Comparison of ENCODE assay signal across 8 cellular contexts in genomic region chr4:118981839-118982381, GRCh38.
A peak's percentile ranks its signal among the peaks of the same experiment; 100 is the strongest.
DNase-seq lines count a peak whose midpoint lies in the region; ATAC-seq, FAIRE-seq and TF ChIP-seq lines count a peak whose summit lies in the region.

No MANE protein-coding gene starts in this region.

- no peak overlapping the region for H3K56ac ChIP-seq in H1 (replicated peaks; ENCODE audit: insufficient read length, low read depth, low read length)

- no peak overlapping the region for H2BK5ac ChIP-seq in H1 (ENCODE audit: low read depth, low read length)

- DNase-seq in CD4-positive, alpha-beta T cell, result peak; percentile 8 to 45 (median 26)
- DNase-seq in NCI-H460 (ENCODE audit: extremely low read depth, low read depth) (peak; percentile 70), H1 (ENCODE audit: low read depth in 1 of 2, low spot score in 2 of 2) (peak in 1 of 2 experiments; percentile 56), middle frontal gyrus (ENCODE audit: extremely low spot score, low spot score) (peak; percentile 37)
- peak; percentile 71 for DNase-seq in activated CD4-positive, alpha-beta T cell treated with anti-CD3 and anti-CD28 coated beads, Interleukin-2, amount 10 ng/mL, durations not matched to agents 7 days and 5 days
- DNase-seq in stimulated activated naive B cell treated with anti-CD40 and anti-IgM and Interleukin-4, amounts not matched to agents 10 μg/mL and 1 μg/mL and 100 μg/mL, for 72 hours, result peak; percentile 15

- no peak overlapping the region for H2BK120ac ChIP-seq in H1 (replicated peaks; ENCODE audit: low read depth, low read length)

- peak; percentile 94 for FAIRE-seq in H1 (lab: Jason Lieb, UNC)

- no peak overlapping the region for H3K4me2 ChIP-seq in H1 (ENCODE audit: insufficient read depth in 1 of 2, low read depth in 2 of 2, low read length in 2 of 2)

- ATAC-seq in CD4-positive, alpha-beta T cell (ENCODE audit: poor library complexity), result peak; percentile 76
- ATAC-seq in GM19023 (IDR thresholded peaks at IDR 0.05; ENCODE audit: unreplicated experiment) (peak; percentile 83), HG03135 (IDR thresholded peaks at IDR 0.05; ENCODE audit: unreplicated experiment) (peak; percentile 92)
- peak; percentile 63 to 72 for ATAC-seq in stimulated activated naive B cell treated with anti-CD40 and anti-IgM and Interleukin-4, amounts not matched to agents 10 μg/mL and 1 μg/mL and 100 μg/mL, for 72 hours (replicated peaks)

- H4K8ac ChIP-seq in H1 (ENCODE audit: extremely low read depth, insufficient read depth, low read length), result no peak overlapping the region

- intact Hi-C loops in CD4-positive, alpha-beta T cell (cut with DNase I, micrococcal nuclease), result loop anchor here (2.0 to 10.0 kb wide), 4 partner anchors 305 to 1065 kb away; partner anchors contain the start of gene PDE5A (in 1 of the 2)

- H2BK15ac ChIP-seq in H1 (ENCODE audit: low read length), result no peak overlapping the region

- no peak overlapping the region for H3K4me3 ChIP-seq in H1 (ENCODE audit: extremely low read depth in 1 of 4, insufficient read depth in 2 of 4, low read depth in 3 of 4, low read length in 4 of 4)

- TF ChIP-seq RAD21 in H1 (IDR thresholded peaks at IDR 0.05 in 1 of 2, conservative IDR thresholded peaks at IDR 0.05 in 1 of 2; ENCODE audit: low read depth in 2 of 2, low read length in 2 of 2), result peak; percentile 95 to 96

- no peaks in the 10 kb centered on the region for H3K4me1 Mint-ChIP-seq in CD4-positive, alpha-beta T cell (ENCODE audit: low read depth)
- H3K4me1 Mint-ChIP-seq in activated CD4-positive, alpha-beta T cell treated with anti-CD3 and anti-CD28 coated beads, Interleukin-2, amount 10 ng/mL, durations not matched to agents 7 days and 5 days, result no peaks in the 10 kb centered on the region
- no peaks in the 10 kb centered on the region for H3K4me1 Mint-ChIP-seq in stimulated activated naive B cell treated with anti-CD40 and anti-IgM and Interleukin-4, amounts not matched to agents 10 μg/mL and 1 μg/mL and 100 μg/mL, for 72 hours

- no peak overlapping the region for H3K4me3 Mint-ChIP-seq in CD4-positive, alpha-beta T cell
- H3K4me3 Mint-ChIP-seq in activated CD4-positive, alpha-beta T cell treated with anti-CD3 and anti-CD28 coated beads, Interleukin-2, amount 10 ng/mL, durations not matched to agents 7 days and 5 days, result no peak overlapping the region
- no peak overlapping the region for H3K4me3 Mint-ChIP-seq in stimulated activated naive B cell treated with anti-CD40 and anti-IgM and Interleukin-4, amounts not matched to agents 10 μg/mL and 1 μg/mL and 100 μg/mL, for 72 hours

- CTCF ChIA-PET in CD4-positive, alpha-beta T cell (lab: Charles Lee), result no interaction called here
- CTCF ChIA-PET in activated CD4-positive, alpha-beta T cell treated with anti-CD3 and anti-CD28 coated beads, Interleukin-2, amount 10 ng/mL, durations not matched to agents 7 days and 5 days (lab: Charles Lee), result interaction anchor here (1.4 kb wide), 1 partner anchor 15 kb away, joined by 3 read pairs; no protein-coding TSS in a partner anchor
- CTCF ChIA-PET in H1 (lab: Charles Lee; ENCODE audit: partially characterized antibody), result interaction anchor here (0.8 to 6.4 kb wide), 35 partner anchors 8 to 511 kb away, joined by 3 to 42 read pairs (median 4); partner anchors contain the start of gene USP53

- H3K23me2 ChIP-seq in H1 (ENCODE audit: low read depth, low read length), result no peaks in the 10 kb centered on the region

- no peak overlapping the region for H2BK20ac ChIP-seq in H1 (ENCODE audit: low read length)

- no peak overlapping the region for H3K27ac Mint-ChIP-seq in CD4-positive, alpha-beta T cell
- no peak overlapping the region for H3K27ac Mint-ChIP-seq in activated CD4-positive, alpha-beta T cell treated with anti-CD3 and anti-CD28 coated beads, Interleukin-2, amount 10 ng/mL, durations not matched to agents 7 days and 5 days
- no peak overlapping the region for H3K27ac Mint-ChIP-seq in stimulated activated naive B cell treated with anti-CD40 and anti-IgM and Interleukin-4, amounts not matched to agents 10 μg/mL and 1 μg/mL and 100 μg/mL, for 72 hours

- no peak for TF ChIP-seq EP300 in H1 (IDR thresholded peaks at IDR 0.05; ENCODE audit: borderline replicate concordance in 1 of 2, low read depth in 2 of 2, low read length in 2 of 2)

- no peak overlapping the region for H3K4ac ChIP-seq in H1 (replicated peaks; ENCODE audit: insufficient read length, low read depth, low read length)

- WGBS in H1 (ENCODE audit: extremely low coverage in 1 of 2, insufficient coverage in 1 of 2, insufficient read length in 1 of 2, insufficient replicate concordance in 2 of 2, low coverage in 1 of 2, low lambda C conversion rate in 2 of 2, missing lambda C conversion rate in 1 of 2), 2 experiments, result 45% methylated on average over 7 of the region's 7 CpGs; no CpG with 5 or more reads in 1 of the 2 experiments

- no peaks in the 10 kb centered on the region for H3K9me3 ChIP-seq in CD4-positive, alpha-beta T cell (ENCODE audit: control insufficient read depth, low read length)
- no peaks in the 10 kb centered on the region for H3K9me3 ChIP-seq in H1 (ENCODE audit: insufficient read depth in 2 of 2, low read depth in 1 of 2, low read length in 1 of 2)

- H3K9me3 Mint-ChIP-seq in CD4-positive, alpha-beta T cell, result no peaks in the 10 kb centered on the region
- no peaks in the 10 kb centered on the region for H3K9me3 Mint-ChIP-seq in activated CD4-positive, alpha-beta T cell treated with anti-CD3 and anti-CD28 coated beads, Interleukin-2, amount 10 ng/mL, durations not matched to agents 7 days and 5 days
- no peaks in the 10 kb centered on the region for H3K9me3 Mint-ChIP-seq in stimulated activated naive B cell treated with anti-CD40 and anti-IgM and Interleukin-4, amounts not matched to agents 10 μg/mL and 1 μg/mL and 100 μg/mL, for 72 hours

- H3K23ac ChIP-seq in H1 (ENCODE audit: insufficient read length), result no peak overlapping the region

- H3K36me3 ChIP-seq in H1 (ENCODE audit: control insufficient read depth in 2 of 4, insufficient read depth in 4 of 4, low read length in 3 of 4), result no peaks in the 10 kb centered on the region

- H2BK12ac ChIP-seq in H1 (ENCODE audit: low read depth, low read length), result no peak overlapping the region

- no peak overlapping the region for H3K27ac ChIP-seq in CD4-positive, alpha-beta T cell (ENCODE audit: low read depth, low read length)
- no peak overlapping the region for H3K27ac ChIP-seq in H1 (ENCODE audit: low read depth, low read length)

- no peak overlapping the region for H3K14ac ChIP-seq in H1 (ENCODE audit: insufficient read length)

- H4K20me1 ChIP-seq in H1 (replicated peaks in 1 of 2; ENCODE audit: control insufficient read depth in 1 of 2, insufficient read depth in 2 of 2, low read length in 2 of 2), result no peaks in the 10 kb centered on the region

- H3K79me1 ChIP-seq in H1 (ENCODE audit: low read depth, low read length), result no peaks in the 10 kb centered on the region

- H2AFZ ChIP-seq in H1 (ENCODE audit: low read length), result no peak overlapping the region

- POLR2A ChIA-PET in CD4-positive, alpha-beta T cell (lab: Charles Lee), result no interaction called here
- POLR2A ChIA-PET in activated CD4-positive, alpha-beta T cell treated with anti-CD3 and anti-CD28 coated beads, Interleukin-2, amount 10 ng/mL, durations not matched to agents 7 days and 5 days (lab: Charles Lee), result no interaction called here
- POLR2A ChIA-PET in H1 (lab: Charles Lee; ENCODE audit: partially characterized antibody), result interaction anchor here (1.0 kb wide), 1 partner anchor 11 kb away, joined by 3 read pairs; no protein-coding TSS in a partner anchor

- H3K27me3 Mint-ChIP-seq in CD4-positive, alpha-beta T cell, result no peaks in the 10 kb centered on the region
- peaks cover 11% of the 10 kb centered on the region for H3K27me3 Mint-ChIP-seq in activated CD4-positive, alpha-beta T cell treated with anti-CD3 and anti-CD28 coated beads, Interleukin-2, amount 10 ng/mL, durations not matched to agents 7 days and 5 days
- peaks cover 5 to 8% of the 10 kb centered on the region in 2 donors for H3K27me3 Mint-ChIP-seq in stimulated activated naive B cell treated with anti-CD40 and anti-IgM and Interleukin-4, amounts not matched to agents 10 μg/mL and 1 μg/mL and 100 μg/mL, for 72 hours

- no peak overlapping the region for H4K5ac ChIP-seq in H1 (ENCODE audit: insufficient read length, low read depth, low read length)

- no peak overlapping the region for H2AK5ac ChIP-seq in H1 (ENCODE audit: low read depth, low read length)

- no peak overlapping the region for H3K9ac ChIP-seq in H1 (replicated peaks in 1 of 4; ENCODE audit: extremely low read depth in 1 of 4, low read depth in 3 of 4, low read length in 3 of 4)

- TF ChIP-seq POLR2A in H1 (IDR thresholded peaks at IDR 0.05; ENCODE audit: control extremely low read depth in 1 of 2, low read depth in 2 of 2, low read length in 2 of 2), result no peak

- no peak overlapping the region for H4K91ac ChIP-seq in H1 (replicated peaks; ENCODE audit: insufficient read length, low read length)

- peak; percentile 69 for TF ChIP-seq CTCF in CD4-positive, alpha-beta T cell (IDR thresholded peaks at IDR 0.05)
- peak in 2 of 3 experiments; percentile 73 to 74; a peak in 3 of 4 replicates for TF ChIP-seq CTCF in H1 (IDR thresholded peaks at IDR 0.05; ENCODE audit: control extremely low read depth in 1 of 3, insufficient read depth in 1 of 3, low read depth in 1 of 3, low read length in 3 of 3)

- no peaks in the 10 kb centered on the region for H3K36me3 Mint-ChIP-seq in CD4-positive, alpha-beta T cell (ENCODE audit: low read depth)
- H3K36me3 Mint-ChIP-seq in activated CD4-positive, alpha-beta T cell treated with anti-CD3 and anti-CD28 coated beads, Interleukin-2, amount 10 ng/mL, durations not matched to agents 7 days and 5 days (ENCODE audit: low read depth), result no peaks in the 10 kb centered on the region
- H3K36me3 Mint-ChIP-seq in stimulated activated naive B cell treated with anti-CD40 and anti-IgM and Interleukin-4, amounts not matched to agents 10 μg/mL and 1 μg/mL and 100 μg/mL, for 72 hours, result no peaks in the 10 kb centered on the region

- no peaks in the 10 kb centered on the region for H3K79me2 ChIP-seq in H1 (ENCODE audit: control insufficient read depth in 1 of 2, insufficient read depth in 2 of 2, low read length in 2 of 2)

- H3K27me3 ChIP-seq in CD4-positive, alpha-beta T cell (ENCODE audit: control insufficient read depth, insufficient read depth, low read length), result no peaks in the 10 kb centered on the region
- no peaks in the 10 kb centered on the region for H3K27me3 ChIP-seq in H1 (replicated peaks in 1 of 4; ENCODE audit: control insufficient read depth in 3 of 4, extremely low read depth in 1 of 4, insufficient read depth in 3 of 4, low read length in 3 of 4)

- H3K18ac ChIP-seq in H1 (ENCODE audit: extremely low read depth, low read length), result no peak overlapping the region

- H3K4me1 ChIP-seq in H1 (replicated peaks in 1 of 4; ENCODE audit: control insufficient read depth in 3 of 4, insufficient read depth in 4 of 4, low read length in 3 of 4), result peaks cover 0 to 9% (median 0%) of the 10 kb centered on the region in 4 experiments; a peak in 2 of 7 replicates

TF ChIP-seq in H1, 55 proteins besides CTCF, POLR2A, EP300 and RAD21 (continues in another document):
- TF ChIP-seq E2F6 (IDR thresholded peaks at IDR 0.05), result no peak
